ENCODE assay signal across 18 cellular contexts in the genomic region with DNA sequence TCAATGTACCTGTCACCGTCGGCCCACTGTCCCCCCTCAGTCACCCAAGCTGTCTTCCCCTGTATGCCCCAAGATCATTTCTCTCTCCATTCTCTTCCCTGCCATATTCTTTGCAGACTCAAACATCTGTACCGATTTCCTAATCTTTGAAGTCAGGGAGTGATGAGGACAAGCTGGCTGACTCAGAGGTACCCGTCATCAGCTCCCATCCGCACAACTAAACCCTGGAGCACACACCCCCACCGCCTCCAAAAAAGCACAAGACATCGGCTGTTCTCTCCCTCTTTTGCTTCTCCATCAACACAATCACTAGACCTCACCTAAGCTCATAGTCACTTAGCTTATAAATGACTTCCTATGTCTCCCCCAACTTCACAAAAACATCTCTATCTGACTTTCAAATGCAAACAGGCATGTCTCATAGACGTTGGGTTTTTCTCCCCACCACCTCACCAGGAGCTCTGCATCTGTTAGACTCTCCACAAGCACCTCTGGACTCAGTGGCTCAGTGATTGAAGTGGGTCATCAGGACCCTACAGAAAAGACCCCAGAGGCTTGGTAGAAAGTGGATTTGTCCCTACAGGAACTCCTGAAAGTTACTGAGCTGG. TPM values are rescaled to one million over a fixed set of nuclear protein-coding genes. Genes with fewer than 3 reads are reported as not detected.
DNase-seq lines count a peak whose midpoint lies in the region; ATAC-seq and TF ChIP-seq lines count a peak whose summit lies in the region.
"Had no signal": no experiment of that assay in that cellular context is flagged by ENCODE, and none has a peak within 500 bp of the region (broad histone marks: within the 10 kb centered on the region; RNA-seq: fewer than 3 reads in every experiment).

No MANE protein-coding gene starts in this region.

- BruUV-seq in MCF 10A (replicated peaks; lab: Mats Ljungman, UMichigan) = no TSS peak

- H3K9me3 Mint-ChIP-seq in MCF 10A (ENCODE audit: unreplicated experiment) = no peaks in the 10 kb centered on the region
- no peaks in the 10 kb centered on the region for H3K9me3 Mint-ChIP-seq in activated naive CD8-positive, alpha-beta T cell treated with anti-CD3 and anti-CD28 coated beads, Interleukin-2, amount 50 U/mL, for 24 hours
- H3K9me3 Mint-ChIP-seq in nephron progenitor cell = peaks cover 4% of the 10 kb centered on the region
- H3K9me3 Mint-ChIP-seq: activated CD4-positive, alpha-beta T cell treated with anti-CD3 and anti-CD28 coated beads, Interleukin-2, amount 10 ng/mL, durations not matched to agents 24 days and 14 days; activated T-helper 1 cell treated with anti-CD3 and anti-CD28 coated beads, Interleukin-12 subunit alpha, Interleukin-12 subunit beta, Interleukin-2, Interleukin-4 antibody, amounts not matched to agents 30 ng/mL and 10 ng/mL and 1 ng/mL, durations not matched to agents 14 hours and 24 hours and 36 hours had no signal

- H3K9me3 ChIP-seq in breast epithelium = no peaks in the 10 kb centered on the region
- no peaks in the 10 kb centered on the region for H3K9me3 ChIP-seq in effector memory CD4-positive, alpha-beta T cell (ENCODE audit: control insufficient read depth, low read length)
- H3K9me3 ChIP-seq in gastroesophageal sphincter = no peaks in the 10 kb centered on the region
- H3K9me3 ChIP-seq: MG63 had no signal

- WGBS in gastroesophageal sphincter (ENCODE audit: low coverage in 1 of 2), 2 donors = 59 to 68% methylated on average over 7 to 8 of the region's 8 CpGs

- H3K27me3 Mint-ChIP-seq in MCF 10A (ENCODE audit: insufficient read depth, unreplicated experiment) = peaks cover 11% of the 10 kb centered on the region
- H3K27me3 Mint-ChIP-seq in activated naive CD8-positive, alpha-beta T cell treated with anti-CD3 and anti-CD28 coated beads, Interleukin-2, amount 50 U/mL, for 24 hours = peaks cover 11% of the 10 kb centered on the region
- peaks cover 41% of the 10 kb centered on the region for H3K27me3 Mint-ChIP-seq in nephron progenitor cell (ENCODE audit: low read depth, poor library complexity)

- no peak for TF ChIP-seq EP300 in gastroesophageal sphincter (IDR thresholded peaks at IDR 0.05)

- H3K4me3 ChIP-seq in breast epithelium (no peak overlapping the region), gastroesophageal sphincter (no peak overlapping the region)
- no peak overlapping the region for H3K4me3 ChIP-seq in effector memory CD4-positive, alpha-beta T cell (ENCODE audit: insufficient read depth, low read depth, low read length, poor library complexity, severe bottlenecking)
- H3K4me3 ChIP-seq: MG63, skin epidermis had no signal

- H3K27me3 ChIP-seq in breast epithelium (no peaks in the 10 kb centered on the region), foreskin keratinocyte (peaks cover 18% of the 10 kb centered on the region), gastroesophageal sphincter (no peaks in the 10 kb centered on the region)
- H3K27me3 ChIP-seq in effector memory CD4-positive, alpha-beta T cell (replicated peaks; ENCODE audit: control insufficient read depth, insufficient read depth, low read length, poor library complexity, severe bottlenecking) = peaks cover 7% of the 10 kb centered on the region
- H3K27me3 ChIP-seq: MG63 had no signal

- DNase-seq in MCF 10A (ENCODE audit: unreplicated experiment) = peak; percentile 42
- no peak for DNase-seq in breast epithelium (ENCODE audit: low spot score in 2 of 2)
- no peak for DNase-seq in activated naive CD8-positive, alpha-beta T cell treated with anti-CD3 and anti-CD28 coated beads, Interleukin-2, amount 50 U/mL, for 24 hours
- DNase-seq in foreskin keratinocyte = no peak
- no peak for DNase-seq in effector memory CD4-positive, alpha-beta T cell
- DNase-seq in DMS153 treated with DMSO at 0.1 percent for 48 hours (lab: John Stamatoyannopoulos, UW; ENCODE audit: unreplicated experiment) = no peak
- DNase-seq in nephron progenitor cell = no peak
- DNase-seq: activated CD4-positive, alpha-beta T cell treated with anti-CD3 and anti-CD28 coated beads, Interleukin-2, amount 10 ng/mL, durations not matched to agents 24 days and 14 days; glutamatergic neuron; mesendoderm; NCI-H2081; occipital lobe; RPMI8226; T-helper 17 cell had no signal

- TF ChIP-seq CTCF in MCF 10A (IDR thresholded peaks at IDR 0.05; ENCODE audit: unreplicated experiment) (no peak), breast epithelium (IDR thresholded peaks at IDR 0.05) (no peak), foreskin keratinocyte (conservative IDR thresholded peaks at IDR 0.05) (no peak), gastroesophageal sphincter (IDR thresholded peaks at IDR 0.05) (no peak), nephron progenitor cell (IDR thresholded peaks at IDR 0.05) (no peak)

- H3K4me3 Mint-ChIP-seq in MCF 10A (ENCODE audit: unreplicated experiment) = no peak overlapping the region
- H3K4me3 Mint-ChIP-seq in activated naive CD8-positive, alpha-beta T cell treated with anti-CD3 and anti-CD28 coated beads, Interleukin-2, amount 50 U/mL, for 24 hours = no peak overlapping the region
- no peak overlapping the region for H3K4me3 Mint-ChIP-seq in nephron progenitor cell
- H3K4me3 Mint-ChIP-seq: activated CD4-positive, alpha-beta T cell treated with anti-CD3 and anti-CD28 coated beads, Interleukin-2, amount 10 ng/mL, durations not matched to agents 24 days and 14 days; activated T-helper 1 cell treated with anti-CD3 and anti-CD28 coated beads, Interleukin-12 subunit alpha, Interleukin-12 subunit beta, Interleukin-2, Interleukin-4 antibody, amounts not matched to agents 30 ng/mL and 10 ng/mL and 1 ng/mL, durations not matched to agents 14 hours and 24 hours and 36 hours; T-helper 17 cell had no signal

- CTCF ChIA-PET in MCF 10A (lab: Yijun Ruan, JAX) = interaction anchor here (0.5 to 1.5 kb wide), 6 partner anchors 9 to 1321 kb away, joined by 3 to 5 read pairs (median 4); no protein-coding TSS in a partner anchor

- H3K27ac Mint-ChIP-seq in MCF 10A (ENCODE audit: low read depth, unreplicated experiment) (no peak overlapping the region), nephron progenitor cell (no peak overlapping the region)
- H3K27ac Mint-ChIP-seq in activated naive CD8-positive, alpha-beta T cell treated with anti-CD3 and anti-CD28 coated beads, Interleukin-2, amount 50 U/mL, for 24 hours = peak overlapping the region; percentile 3
- H3K27ac Mint-ChIP-seq: activated CD4-positive, alpha-beta T cell treated with anti-CD3 and anti-CD28 coated beads, Interleukin-2, amount 10 ng/mL, durations not matched to agents 24 days and 14 days; activated T-helper 1 cell treated with anti-CD3 and anti-CD28 coated beads, Interleukin-12 subunit alpha, Interleukin-12 subunit beta, Interleukin-2, Interleukin-4 antibody, amounts not matched to agents 30 ng/mL and 10 ng/mL and 1 ng/mL, durations not matched to agents 14 hours and 24 hours and 36 hours; T-helper 17 cell had no signal

- H3K36me3 Mint-ChIP-seq in MCF 10A (ENCODE audit: insufficient read depth, unreplicated experiment) (no peaks in the 10 kb centered on the region), nephron progenitor cell (ENCODE audit: low read depth) (no peaks in the 10 kb centered on the region)
- H3K36me3 Mint-ChIP-seq in activated naive CD8-positive, alpha-beta T cell treated with anti-CD3 and anti-CD28 coated beads, Interleukin-2, amount 50 U/mL, for 24 hours (ENCODE audit: low read depth) = no peaks in the 10 kb centered on the region

- H3K27ac ChIP-seq in breast epithelium (no peak overlapping the region), foreskin keratinocyte (peak overlapping the region; percentile 71), gastroesophageal sphincter (no peak overlapping the region)
- H3K27ac ChIP-seq in effector memory CD4-positive, alpha-beta T cell (ENCODE audit: insufficient read depth, low read length, poor library complexity, severe bottlenecking) = no peak overlapping the region

- intact Hi-C loops in MCF 10A (cut with micrococcal nuclease) = no loop called here
- intact Hi-C loops in breast epithelium (cut with DNase I; ENCODE audit: low total_unique reads) = no loop called here

- no peak for TF ChIP-seq POLR2A in breast epithelium (IDR thresholded peaks at IDR 0.05)
- no peak for TF ChIP-seq POLR2A in gastroesophageal sphincter (IDR thresholded peaks at IDR 0.05)

- no peaks in the 10 kb centered on the region for H3K36me3 ChIP-seq in breast epithelium
- H3K36me3 ChIP-seq in effector memory CD4-positive, alpha-beta T cell (ENCODE audit: control insufficient read depth, insufficient read depth, low read length) = no peaks in the 10 kb centered on the region
- H3K36me3 ChIP-seq in gastroesophageal sphincter = no peaks in the 10 kb centered on the region
- H3K36me3 ChIP-seq: MG63 had no signal

- POLR2A ChIA-PET in MCF 10A (lab: Yijun Ruan, JAX) = interaction anchor here (1.2 to 2.3 kb wide), 4 partner anchors 9 to 25 kb away, joined by 3 to 7 read pairs (median 4); no protein-coding TSS in a partner anchor

- H3K4me1 Mint-ChIP-seq in MCF 10A (ENCODE audit: insufficient read depth, unreplicated experiment) (peaks cover 12% of the 10 kb centered on the region), nephron progenitor cell (no peaks in the 10 kb centered on the region)
- peaks cover 16% of the 10 kb centered on the region for H3K4me1 Mint-ChIP-seq in activated naive CD8-positive, alpha-beta T cell treated with anti-CD3 and anti-CD28 coated beads, Interleukin-2, amount 50 U/mL, for 24 hours

- peak; percentile 49 for ATAC-seq in activated naive CD8-positive, alpha-beta T cell treated with anti-CD3 and anti-CD28 coated beads, Interleukin-2, amount 50 U/mL, for 24 hours
- peak; percentile 56 for ATAC-seq in foreskin keratinocyte
- ATAC-seq in gastroesophageal sphincter = no peak
- ATAC-seq: T-helper 17 cell had no signal

- H3K4me1 ChIP-seq in breast epithelium = no peaks in the 10 kb centered on the region
- H3K4me1 ChIP-seq in foreskin keratinocyte = no peaks in the 10 kb centered on the region
- H3K4me1 ChIP-seq in effector memory CD4-positive, alpha-beta T cell (ENCODE audit: control insufficient read depth, insufficient read depth, low read length, poor library complexity, severe bottlenecking) = no peaks in the 10 kb centered on the region
- H3K4me1 ChIP-seq in gastroesophageal sphincter = peaks cover 0 to 1% (median 0%) of the 10 kb centered on the region in 3 donors

RNA-seq across cellular contexts. Expression of a gene that starts 11.5 kb away (rescaled TPM):
- total RNA-seq in MCF 10A (2022) (0.07 and 0.12 TPM in 2 replicates), breast epithelium (10 to 100 TPM in 2 of 3 donors, 1 to 10 TPM in 1; 5.9 to 11.9 (median 10.2) TPM), foreskin keratinocyte (under 0.01 TPM in 1 of 2 replicates, not detected in the other), gastroesophageal sphincter (10 to 100 TPM in 2 of 4 donors, 1 to 10 TPM in 2; 4.4 to 20.2 (median 9.0) TPM)
- polyA plus RNA-seq in foreskin keratinocyte = under 0.01 TPM in 1 of 2 replicates, not detected in the other
